ENCODE assay signal across 20 cellular contexts in the genomic region with DNA sequence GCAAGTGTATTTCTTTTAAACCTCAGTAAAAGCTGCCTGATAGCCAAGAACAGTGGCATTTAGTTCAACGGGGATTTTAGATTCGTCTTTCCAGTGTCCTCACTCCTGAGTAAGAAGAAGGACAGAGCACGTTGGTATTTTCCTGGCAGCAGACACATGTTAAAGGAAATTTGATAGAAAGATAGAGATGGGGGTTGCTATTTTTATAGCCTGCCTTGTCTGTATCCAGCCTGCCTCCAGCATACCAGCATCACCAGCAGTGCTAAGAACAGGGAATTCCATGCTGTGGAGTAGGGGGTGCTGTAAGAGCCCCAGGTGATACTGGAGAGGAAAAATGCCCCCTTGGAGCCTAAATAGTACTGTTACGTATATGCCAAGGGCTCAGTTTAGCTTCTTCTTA. TPM values are rescaled to one million over a fixed set of nuclear protein-coding genes. Genes with fewer than 3 reads are reported as not detected.
"Had no signal": no experiment of that assay in that cellular context is flagged by ENCODE, and none has a peak within 500 bp of the region (broad histone marks: within the 10 kb centered on the region; RNA-seq: fewer than 3 reads in every experiment).

No MANE protein-coding gene starts in this region.

- H3K4me3 ChIP-seq: right lobe of liver, stomach, testis had no signal

- H3K27me3 ChIP-seq: brain microvascular endothelial cell, foreskin keratinocyte, right lobe of liver, testis had no signal

- H3K4me1 ChIP-seq: foreskin keratinocyte, right lobe of liver, testis had no signal

- H3K36me3 ChIP-seq: brain microvascular endothelial cell, right lobe of liver, stomach had no signal

- H3K27ac ChIP-seq: brain microvascular endothelial cell, foreskin keratinocyte, right lobe of liver, testis had no signal

- H3K9me3 ChIP-seq: right lobe of liver, stomach, testis had no signal

- DNase-seq: activated CD4-positive, alpha-beta T cell treated with anti-CD3 and anti-CD28 coated beads, Interleukin-2, amount 50 U/mL, for 1 hour; activated CD8-positive, alpha-beta memory T cell treated with anti-CD3 and anti-CD28 coated beads for 24 hours; activated naive CD4-positive, alpha-beta T cell treated with Interleukin-2 at 50 U/mL for 16 hours; anterior cingulate cortex; brain microvascular endothelial cell; cerebellar nuclear complex; effector memory CD4-positive, alpha-beta T cell; foreskin keratinocyte; head of caudate nucleus; mammary epithelial cell; natural killer cell; right lobe of liver; stimulated activated CD4-positive, alpha-beta T cell treated with anti-CD3 and anti-CD28 coated beads, Interleukin-1b, Interleukin-23, amount 100 ng/mL, for 48 hours; stomach; testis had no signal

- ATAC-seq: activated CD4-positive, CD25-positive, alpha-beta regulatory T cell treated with anti-CD3 and anti-CD28 coated beads, Interleukin-2, amount 50 U/mL, for 24 hours; activated T-helper 17 cell treated with anti-CD3 and anti-CD28 coated beads, Interleukin-2, amount 50 U/mL, for 72 hours; foreskin keratinocyte; natural killer cell; right lobe of liver had no signal

RNA-seq across cellular contexts. Expression of a gene that starts 1.1 kb away (rescaled TPM):
- total RNA-seq: activated T-helper 17 cell treated with anti-CD3 and anti-CD28 coated beads, Interleukin-2, amount 50 U/mL, for 72 hours; foreskin keratinocyte; natural killer cell; posterior vena cava; right lobe of liver; ureter had no signal
- polyA plus RNA-seq: foreskin keratinocyte, mammary epithelial cell had no signal

RNA-seq across cellular contexts. Expression of a gene that starts 50.2 kb away (rescaled TPM):
- total RNA-seq: mononuclear cell, stomach, testis, ureter had no signal
- polyA plus RNA-seq: foreskin keratinocyte, mammary epithelial cell, stomach had no signal
